In the genomic region with DNA sequence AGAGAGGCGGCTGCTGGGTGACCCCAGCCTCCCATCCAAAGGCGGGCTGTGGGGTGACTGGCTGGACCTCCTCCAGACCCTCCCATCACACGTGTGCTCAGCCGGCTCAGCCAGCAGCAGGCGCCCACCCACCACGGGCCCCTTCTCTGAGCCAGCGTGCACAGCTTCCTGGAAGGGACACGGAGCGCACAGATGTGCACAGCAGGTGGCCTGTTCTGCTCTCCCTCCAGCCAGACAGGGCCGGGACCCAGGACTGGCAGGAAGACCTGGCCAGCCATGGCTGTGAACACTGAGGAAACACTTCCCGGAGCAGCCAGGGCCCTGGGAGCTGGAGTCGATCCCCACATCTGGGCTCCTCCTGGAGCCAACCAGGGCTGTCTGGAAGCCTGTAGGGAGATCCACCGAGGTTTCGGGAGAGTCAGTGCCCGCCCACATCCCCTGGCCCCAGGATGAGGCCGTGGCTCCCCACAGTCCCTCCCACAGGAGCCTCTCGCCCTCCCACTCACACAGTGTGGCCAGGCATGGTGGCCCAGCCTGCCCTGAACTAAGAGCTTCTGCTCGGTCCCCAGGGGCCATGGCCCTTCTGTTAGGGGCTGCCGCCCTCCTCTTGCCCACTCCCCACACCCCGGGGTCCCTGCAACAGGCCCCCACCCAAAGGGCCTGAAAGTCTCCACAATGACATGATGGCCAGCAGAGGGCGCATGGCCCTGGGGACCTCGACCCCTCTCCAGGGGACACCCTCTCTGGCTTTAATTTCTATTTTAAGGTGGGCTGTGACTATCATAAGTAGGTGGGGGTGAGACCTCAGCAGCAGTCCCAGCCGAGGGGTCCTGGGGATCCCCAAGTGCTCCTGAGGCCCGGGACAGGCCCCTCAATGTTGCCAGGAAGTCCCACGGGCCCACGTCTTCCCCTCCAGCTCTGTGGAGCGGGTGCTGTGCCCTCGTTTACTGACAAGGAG, we compare ENCODE assay signal across 10 cellular contexts.
A peak's percentile ranks its signal among the peaks of the same experiment; 100 is the strongest.
DNase-seq lines count a peak whose midpoint lies in the region; ATAC-seq, FAIRE-seq and TF ChIP-seq lines count a peak whose summit lies in the region.
"Had no signal": no experiment of that assay in that cellular context is flagged by ENCODE, and none has a peak within 500 bp of the region (broad histone marks: within the 10 kb centered on the region; RNA-seq: fewer than 3 reads in every experiment).

No MANE protein-coding gene starts in this region.

- H3K27me3 Mint-ChIP-seq in activated CD4-positive, alpha-beta memory T cell treated with anti-CD3 and anti-CD28 coated beads, Interleukin-2, amount 10 ng/mL, durations not matched to agents 7 days and 5 days, result no peaks in the 10 kb centered on the region

- no peaks in the 10 kb centered on the region for H3K36me3 Mint-ChIP-seq in activated CD4-positive, alpha-beta memory T cell treated with anti-CD3 and anti-CD28 coated beads, Interleukin-2, amount 10 ng/mL, durations not matched to agents 7 days and 5 days (ENCODE audit: low read depth)

- DNase-seq in AG10803 (ENCODE audit: low read depth), result peak; percentile 12
- no peak for DNase-seq in HCT116 (ENCODE audit: low read depth, low spot score)
- peak; percentile 47 to 65 (median 58) for DNase-seq in K562 (ENCODE audit: extremely low read depth in 1 of 4, low spot score in 3 of 4)
- peak; percentile 29 to 54 for DNase-seq in left lung
- no peak for DNase-seq in activated CD4-positive, alpha-beta memory T cell treated with anti-CD3 and anti-CD28 coated beads, Interleukin-2, amount 10 ng/mL, durations not matched to agents 7 days and 5 days
- no peak for DNase-seq in NCI-H2029 (lab: John Stamatoyannopoulos, UW)

- intact Hi-C loops in HCT116 (cut with micrococcal nuclease), result no loop called here
- intact Hi-C loops in K562 (cut with micrococcal nuclease), result loop anchor here (2.0 to 10.0 kb wide), 2 partner anchors 281 to 565 kb away; no protein-coding TSS in a partner anchor
- intact Hi-C loops in left lung (cut with DNase I), result loop anchor here in 1 of 2 donors (10.0 kb wide), 1 partner anchor 275 kb away; no protein-coding TSS in a partner anchor

- no peak for FAIRE-seq in K562 (lab: Jason Lieb, UNC)

- no TSS peak for BruUV-seq in HCT116 (replicated peaks; lab: Mats Ljungman, UMichigan)
- BruUV-seq in K562 (replicated peaks; lab: Mats Ljungman, UMichigan), result no TSS peak

- H4K20me1 ChIP-seq in HCT116 (ENCODE audit: insufficient read depth) (no peaks in the 10 kb centered on the region), K562 (replicated peaks; ENCODE audit: control insufficient read depth, insufficient read depth, low read length) (peaks cover 24% of the 10 kb centered on the region)

- TF ChIP-seq POLR2A in HCT116 (IDR thresholded peaks at IDR 0.05; ENCODE audit: borderline replicate concordance, extremely low read depth, insufficient read depth, insufficient read length) (no peak), K562 (conservative IDR thresholded peaks at IDR 0.05) (no peak)

- H3K9me2 ChIP-seq in HCT116 (ENCODE audit: insufficient read depth), result no peaks in the 10 kb centered on the region

- no peak overlapping the region for H2AFZ ChIP-seq in HCT116 (ENCODE audit: low read depth, low read length, poor library complexity, severe bottlenecking)
- H2AFZ ChIP-seq in K562 (ENCODE audit: low read depth, low read length), result no peak overlapping the region

- ATAC-seq in HCT116 (peak; percentile 47), K562 (peak; percentile 45; the same call in 2 of the 3 replicates), left lung (no peak), HG02759 (IDR thresholded peaks at IDR 0.05; ENCODE audit: unreplicated experiment) (no peak), HG02852 (IDR thresholded peaks at IDR 0.05; ENCODE audit: unreplicated experiment) (no peak)

- H3K9me3 ChIP-seq in HCT116 (ENCODE audit: control insufficient read depth in 1 of 2, insufficient read depth in 1 of 2, low read depth in 1 of 2, low read length in 2 of 2) (no peaks in the 10 kb centered on the region), K562 (replicated peaks; ENCODE audit: control insufficient read depth, insufficient read depth, low read depth, low read length) (no peaks in the 10 kb centered on the region), left lung (no peaks in the 10 kb centered on the region)
- H3K9me3 ChIP-seq: neutrophil had no signal

- whole genome bisulfite sequencing in K562 (ENCODE audit: insufficient coverage, low coverage, missing lambda C conversion rate), result 9% methylated on average over 26 of the region's 28 CpGs

- CTCF ChIA-PET in HCT116 (lab: Charles Lee), result interaction anchor here (1.1 to 2.8 kb wide), 13 partner anchors 8 to 291 kb away, joined by 3 to 13 read pairs (median 5); no protein-coding TSS in a partner anchor
- CTCF ChIA-PET in K562 (lab: Yijun Ruan, JAX; ENCODE audit: low intra/inter-chr PET ratio), result interaction anchor here (0.5 kb wide), 1 partner anchor 71 kb away, joined by 4 read pairs; no protein-coding TSS in a partner anchor
- CTCF ChIA-PET in activated CD4-positive, alpha-beta memory T cell treated with anti-CD3 and anti-CD28 coated beads, Interleukin-2, amount 10 ng/mL, durations not matched to agents 7 days and 5 days (lab: Charles Lee), result interaction anchor here (1.2 kb wide), 1 partner anchor 21 kb away, joined by 4 read pairs; no protein-coding TSS in a partner anchor

- peak overlapping the region; percentile 21; the same call in 1 of the 2 replicates for H3K4me2 ChIP-seq in HCT116 (ENCODE audit: low read length)
- H3K4me2 ChIP-seq in K562 (ENCODE audit: insufficient read depth, low read length), result no peak overlapping the region

- no peaks in the 10 kb centered on the region for H3K36me3 ChIP-seq in HCT116 (ENCODE audit: control insufficient read depth in 1 of 2, insufficient read depth in 2 of 2, low read length in 2 of 2)
- no peaks in the 10 kb centered on the region for H3K36me3 ChIP-seq in K562 (ENCODE audit: control insufficient read depth, insufficient read depth, low read length)
- no peaks in the 10 kb centered on the region for H3K36me3 ChIP-seq in left lung
- H3K36me3 ChIP-seq: neutrophil had no signal

- H3K27me3 ChIP-seq in HCT116 (ENCODE audit: insufficient read depth, low read length) (no peaks in the 10 kb centered on the region), K562 (ENCODE audit: control insufficient read depth in 2 of 2, insufficient read depth in 2 of 2, low read length in 2 of 2) (peaks cover 5 to 46% of the 10 kb centered on the region in 2 experiments; a peak in 4 of 5 replicates), left lung (peaks cover 0 to 90% of the 10 kb centered on the region in 2 donors)

- no peaks in the 10 kb centered on the region for H3K4me1 Mint-ChIP-seq in activated CD4-positive, alpha-beta memory T cell treated with anti-CD3 and anti-CD28 coated beads, Interleukin-2, amount 10 ng/mL, durations not matched to agents 7 days and 5 days

- in situ Hi-C loops in K562 (cut with MboI), result loop anchor here (5.0 kb wide), 1 partner anchor 287 kb away; no protein-coding TSS in a partner anchor

- no peak overlapping the region for H3K4me3 ChIP-seq in AG10803 (ENCODE audit: low read length)
- no peak overlapping the region for H3K4me3 ChIP-seq in HCT116 (replicated peaks in 1 of 2; ENCODE audit: low read depth in 1 of 2, low read length in 2 of 2)
- H3K4me3 ChIP-seq in K562, result no peak overlapping the region
- H3K4me3 ChIP-seq in left lung, result no peak overlapping the region

- H3K9me1 ChIP-seq in K562 (ENCODE audit: control insufficient read depth, insufficient read depth, low read length), result no peaks in the 10 kb centered on the region

- no peak for TF ChIP-seq EP300 in K562 (IDR thresholded peaks at IDR 0.05; ENCODE audit: low read length)

- peak; percentile 57 for TF ChIP-seq CTCF in AG10803 (conservative IDR thresholded peaks at IDR 0.05; ENCODE audit: low read length)
- peak in 2 of 3 experiments; percentile 78 to 92; a peak in 4 of 6 replicates for TF ChIP-seq CTCF in HCT116 (IDR thresholded peaks at IDR 0.05 in 2 of 3, conservative IDR thresholded peaks at IDR 0.05 in 1 of 3; ENCODE audit: borderline replicate concordance in 1 of 3, insufficient read depth in 1 of 3, low read depth in 2 of 3, low read length in 2 of 3)
- TF ChIP-seq CTCF in K562 (IDR thresholded peaks at IDR 0.05 in 2 of 3, conservative IDR thresholded peaks at IDR 0.05 in 1 of 3; ENCODE audit: insufficient read depth in 2 of 3, low read depth in 1 of 3, low read length in 3 of 3), result peak; percentile 57 to 83 (median 58)
- peak in 1 of 2 donors; percentile 53 for TF ChIP-seq CTCF in left lung (IDR thresholded peaks at IDR 0.05)

- H3K4me3 Mint-ChIP-seq in activated CD4-positive, alpha-beta memory T cell treated with anti-CD3 and anti-CD28 coated beads, Interleukin-2, amount 10 ng/mL, durations not matched to agents 7 days and 5 days, result no peak overlapping the region
- H3K4me3 Mint-ChIP-seq: dendritic cell treated with granulocyte-macrophage colony-stimulating factor and Interleukin-4, amounts not matched to agents 40 ng/mL and 50 ng/mL, for 4 days had no signal

- RAD21 ChIA-PET in HCT116 (lab: Charles Lee; ENCODE audit: low non-redundant PET in 1 of 2, low total read pairs in 2 of 2, uncharacterized antibody in 2 of 2, unreplicated experiment in 2 of 2), result interaction anchor here in 1 of 2 experiments (0.8 kb wide), 1 partner anchor 282 kb away, joined by 3 read pairs; no protein-coding TSS in a partner anchor

- H3K9ac ChIP-seq in HCT116 (ENCODE audit: low read length), result no peak overlapping the region
- peak overlapping the region in 1 of 2 experiments; percentile 71; a peak in 1 of 4 replicates for H3K9ac ChIP-seq in K562 (ENCODE audit: insufficient read depth in 1 of 2, low read depth in 2 of 2, low read length in 2 of 2)

- H3K79me2 ChIP-seq in HCT116 (ENCODE audit: insufficient read depth, low read length) (no peaks in the 10 kb centered on the region), K562 (ENCODE audit: control insufficient read depth, insufficient read depth, low read length) (no peaks in the 10 kb centered on the region)

- H3K27ac Mint-ChIP-seq in activated CD4-positive, alpha-beta memory T cell treated with anti-CD3 and anti-CD28 coated beads, Interleukin-2, amount 10 ng/mL, durations not matched to agents 7 days and 5 days, result no peak overlapping the region
- H3K27ac Mint-ChIP-seq: dendritic cell treated with granulocyte-macrophage colony-stimulating factor and Interleukin-4, amounts not matched to agents 40 ng/mL and 50 ng/mL, for 4 days had no signal

- no peaks in the 10 kb centered on the region for H3K9me3 Mint-ChIP-seq in activated CD4-positive, alpha-beta memory T cell treated with anti-CD3 and anti-CD28 coated beads, Interleukin-2, amount 10 ng/mL, durations not matched to agents 7 days and 5 days
- H3K9me3 Mint-ChIP-seq: dendritic cell treated with granulocyte-macrophage colony-stimulating factor and Interleukin-4, amounts not matched to agents 40 ng/mL and 50 ng/mL, for 4 days had no signal

- H3K4me1 ChIP-seq in HCT116 (ENCODE audit: control insufficient read depth in 1 of 2, insufficient read depth in 2 of 2, low read length in 2 of 2) (peaks cover 19 to 58% of the 10 kb centered on the region in 2 experiments), K562 (replicated peaks in 1 of 2; ENCODE audit: control insufficient read depth in 2 of 2, insufficient read depth in 2 of 2, low read length in 2 of 2) (peaks cover 14 to 60% of the 10 kb centered on the region in 2 experiments; a peak in 4 of 5 replicates), left lung (peaks cover 0 to under 1% of the 10 kb centered on the region in 2 donors)

- H3K27ac ChIP-seq in HCT116 (ENCODE audit: low read depth, low read length) (no peak overlapping the region), K562 (ENCODE audit: extremely low read depth, low read depth, low read length) (no peak overlapping the region), left lung (no peak overlapping the region)
- H3K27ac ChIP-seq: neutrophil had no signal

- TF ChIP-seq RAD21 in HCT116 (IDR thresholded peaks at IDR 0.05; ENCODE audit: low read depth) (no peak), K562 (CRISPR knock-in tag; conservative IDR thresholded peaks at IDR 0.05 in 1 of 2, IDR thresholded peaks at IDR 0.05 in 1 of 2) (peak in 1 of 2 experiments; percentile 22; a peak in 1 of 4 replicates)

- POLR2A ChIA-PET in HCT116 (lab: Charles Lee), result interaction anchor here (0.8 to 1.3 kb wide), 2 partner anchors 198 to 282 kb away, joined by 3 read pairs; no protein-coding TSS in a partner anchor
- POLR2A ChIA-PET in K562 (lab: Yijun Ruan, JAX), result interaction anchor here (0.8 kb wide), 1 partner anchor 224 kb away, joined by 3 read pairs; no protein-coding TSS in a partner anchor
- POLR2A ChIA-PET in activated CD4-positive, alpha-beta memory T cell treated with anti-CD3 and anti-CD28 coated beads, Interleukin-2, amount 10 ng/mL, durations not matched to agents 7 days and 5 days (lab: Charles Lee), result interaction anchor here (1.5 kb wide), 1 partner anchor 293 kb away, joined by 4 read pairs; the partner anchor contains the start of gene FADD

Comparison
In these comparisons a context has a peak if more than half of its experiments do, and no peak if none do; other contexts are left out.
1. DNase-seq: peak in AG10803 (single experiment), K562 (4 of 4) and left lung (2 of 2); none in HCT116 (single experiment), activated CD4-positive, alpha-beta memory T cell treated with anti-CD3 and anti-CD28 coated beads, Interleukin-2, amount 10 ng/mL, durations not matched to agents 7 days and 5 days (single experiment) and NCI-H2029 (single experiment).
2. ATAC-seq: peak in HCT116 (single experiment) and K562 (single experiment); none in left lung (single experiment), HG02759 (single experiment) and HG02852 (single experiment).